ENCODE assay signal across 19 cellular contexts in genomic region chr4:89334830-89335229, GRCh38. TPM values are rescaled to one million over a fixed set of nuclear protein-coding genes. Genes with fewer than 3 reads are reported as not detected.
A peak's percentile ranks its signal among the peaks of the same experiment; 100 is the strongest.
DNase-seq lines count a peak whose midpoint lies in the region; ATAC-seq and TF ChIP-seq lines count a peak whose summit lies in the region.
"Had no signal": no experiment of that assay in that cellular context is flagged by ENCODE, and none has a peak within 500 bp of the region (broad histone marks: within the 10 kb centered on the region; RNA-seq: fewer than 3 reads in every experiment).

No MANE protein-coding gene starts in this region.

- H3K9me3 Mint-ChIP-seq in GM23338 = no peaks in the 10 kb centered on the region
- H3K9me3 Mint-ChIP-seq: CD14-positive monocyte; CD4-positive, alpha-beta memory T cell; CD8-positive, alpha-beta memory T cell had no signal

- intact Hi-C loops in colonic mucosa (cut with DNase I) (no loop called here), left colon (cut with DNase I, micrococcal nuclease) (no loop called here)

- no peaks in the 10 kb centered on the region for H4K20me1 ChIP-seq in GM23338 (replicated peaks; ENCODE audit: insufficient read depth)
- H4K20me1 ChIP-seq: BLaER1 had no signal

- H3K27ac ChIP-seq in GM23338 (ENCODE audit: low read depth) (no peak overlapping the region), colonic mucosa (no peak overlapping the region)
- H3K27ac ChIP-seq: BLaER1 had no signal

- ATAC-seq in GM23338 (no peak), left colon (peak; percentile 54)

- H3K4me1 ChIP-seq in GM23338 (ENCODE audit: insufficient read depth) (no peaks in the 10 kb centered on the region), colonic mucosa (no peaks in the 10 kb centered on the region)
- H3K4me1 ChIP-seq: BE2C, BLaER1 had no signal

- no peaks in the 10 kb centered on the region for H3K36me3 Mint-ChIP-seq in GM23338 (ENCODE audit: low read depth)
- H3K36me3 Mint-ChIP-seq: CD4-positive, alpha-beta memory T cell; CD4-positive, CD25-positive, alpha-beta regulatory T cell; CD8-positive, alpha-beta memory T cell had no signal

- no peak overlapping the region for H3K27ac Mint-ChIP-seq in GM23338
- H3K27ac Mint-ChIP-seq: CD4-positive, alpha-beta memory T cell; CD4-positive, CD25-positive, alpha-beta regulatory T cell; CD8-positive, alpha-beta memory T cell had no signal

- H3F3A ChIP-seq in GM23338 (replicated peaks; ENCODE audit: low read depth) = no peaks in the 10 kb centered on the region

- H3K9ac ChIP-seq in colonic mucosa (ENCODE audit: low read depth in 2 of 2, low read length in 2 of 2) = no peak overlapping the region
- H3K9ac ChIP-seq: BLaER1 had no signal

- H3K4me1 Mint-ChIP-seq in GM23338 = peaks cover 3% of the 10 kb centered on the region; the same call in 1 of the 3 replicates

- TF ChIP-seq CTCF in GM23338 (conservative IDR thresholded peaks at IDR 0.05; ENCODE audit: low read depth in 2 of 2) (no peak), colonic mucosa (IDR thresholded peaks at IDR 0.05) (no peak)

- no peaks in the 10 kb centered on the region for H3K36me3 ChIP-seq in GM23338 (ENCODE audit: insufficient read depth)
- H3K36me3 ChIP-seq in colonic mucosa = no peaks in the 10 kb centered on the region
- H3K36me3 ChIP-seq: BE2C, BLaER1 had no signal

- H3K4me3 ChIP-seq in GM23338 (no peak overlapping the region), colonic mucosa (no peak overlapping the region)
- H3K4me3 ChIP-seq: BLaER1 had no signal

- no peak overlapping the region for H3K4me2 ChIP-seq in GM23338
- H3K4me2 ChIP-seq: BLaER1 had no signal

- no peak for DNase-seq in GM23338 (ENCODE audit: low spot score)
- DNase-seq in colonic mucosa = peak; percentile 40
- no peak for DNase-seq in left colon
- no peak for DNase-seq in D341Med (ENCODE audit: low spot score)
- no peak for DNase-seq in activated T-cell treated with anti-CD3 and anti-CD28 coated beads for 4 hours
- DNase-seq in NCI-H1417 treated with DMSO at 0.1 percent for 48 hours (lab: John Stamatoyannopoulos, UW) = no peak
- DNase-seq: 8988T; ACHN; BE2C; C1 segment of cervical spinal cord; CD4-positive, alpha-beta memory T cell; CD4-positive, CD25-positive, alpha-beta regulatory T cell; CD8-positive, alpha-beta memory T cell; COR-L47; DMS79 treated with DMSO at 0.1 percent for 48 hours; GF-D8 had no signal

- H3K79me2 ChIP-seq in GM23338 (replicated peaks; ENCODE audit: insufficient read depth) = no peaks in the 10 kb centered on the region

- H3K27me3 ChIP-seq in GM23338 (ENCODE audit: insufficient read depth) = no peaks in the 10 kb centered on the region
- no peaks in the 10 kb centered on the region for H3K27me3 ChIP-seq in colonic mucosa
- H3K27me3 ChIP-seq: BLaER1 had no signal

- H2AFZ ChIP-seq in GM23338 = 0 out of 2 replicates have a peak overlapping the region, but pooled peaks have one; percentile 56

- H3K27me3 Mint-ChIP-seq in GM23338 (ENCODE audit: insufficient read depth, low read depth, poor library complexity) = peaks cover 3% of the 10 kb centered on the region
- H3K27me3 Mint-ChIP-seq: CD4-positive, alpha-beta memory T cell; CD8-positive, alpha-beta memory T cell had no signal

- no peaks in the 10 kb centered on the region for H3K9me3 ChIP-seq in colonic mucosa
- H3K9me3 ChIP-seq: BE2C, BLaER1 had no signal

- no peaks in the 10 kb centered on the region for H3K9me2 ChIP-seq in GM23338 (ENCODE audit: insufficient read depth)

- no peak overlapping the region for H3K4me3 Mint-ChIP-seq in GM23338
- H3K4me3 Mint-ChIP-seq: CD14-positive monocyte; CD4-positive, alpha-beta memory T cell; CD4-positive, CD25-positive, alpha-beta regulatory T cell; CD8-positive, alpha-beta memory T cell had no signal

TF ChIP-seq in GM23338, 12 proteins besides CTCF, POLR2A, EP300 and RAD21 (continues in another document):
- no peak for TF ChIP-seq CREB1 (CRISPR knock-in tag; IDR thresholded peaks at IDR 0.05; ENCODE audit: low read depth)
- TF ChIP-seq REST (IDR thresholded peaks at IDR 0.05; ENCODE audit: unreplicated experiment) = no peak
- no peak for TF ChIP-seq ZNF462 (CRISPR knock-in tag; IDR thresholded peaks at IDR 0.05)
- no peak for TF ChIP-seq JUNB (IDR thresholded peaks at IDR 0.05; ENCODE audit: unreplicated experiment)
- TF ChIP-seq ZNF331 (CRISPR knock-in tag; IDR thresholded peaks at IDR 0.05; ENCODE audit: low read depth) = no peak

RNA-seq across cellular contexts. Expression of gene GPRIN3, which starts 27.2 kb away (rescaled TPM):
- 3.2 TPM in 2 replicates for total RNA-seq in GM23338 (2014; rRNA removed; shearing (Covaris generic))
- 0.49 and 0.74 TPM in 2 replicates for polyA plus RNA-seq in GM23338 (2016; fragmentation: Nextera tagmentation; extraction: Ambion mirVana)
- 10 to 100 TPM; 22.5 to 26.8 TPM for total RNA-seq in colonic mucosa
- 10 to 100 TPM; 16.6 to 21.1 TPM for total RNA-seq in left colon
- total RNA-seq: A673 had no signal
